ENCODE assay signal across 1 cellular context in genomic region chr15:80976851-80977250, GRCh38.
TF ChIP-seq lines count a peak whose summit lies in the region.

No MANE protein-coding gene starts in this region.

TF ChIP-seq in IMR-90, 13 proteins besides CTCF, POLR2A, EP300 and RAD21:
- TF ChIP-seq ELK1 (IDR thresholded peaks at IDR 0.05; ENCODE audit: borderline replicate concordance, low read depth, low read length), result no peak
- TF ChIP-seq MAFK (IDR thresholded peaks at IDR 0.05; ENCODE audit: low read depth, low read length), result no peak
- no peak for TF ChIP-seq CHD1 (IDR thresholded peaks at IDR 0.05; ENCODE audit: low read depth, low read length)
- TF ChIP-seq SMC3 (IDR thresholded peaks at IDR 0.05; ENCODE audit: low read depth, low read length), result no peak
- TF ChIP-seq RCOR1 (IDR thresholded peaks at IDR 0.05; ENCODE audit: insufficient replicate concordance, low read length), result no peak
- TF ChIP-seq CEBPB (IDR thresholded peaks at IDR 0.05; ENCODE audit: low read depth, low read length), result no peak
- TF ChIP-seq RFX5 (IDR thresholded peaks at IDR 0.05; ENCODE audit: low read depth, low read length), result no peak
- no peak for TF ChIP-seq FOS (IDR thresholded peaks at IDR 0.05; ENCODE audit: low read depth, low read length)
- no peak for TF ChIP-seq MXI1 (IDR thresholded peaks at IDR 0.05; ENCODE audit: borderline replicate concordance, low read depth, low read length)
- no peak for TF ChIP-seq NFE2L2 (IDR thresholded peaks at IDR 0.05; ENCODE audit: low read depth, low read length)
- no peak for TF ChIP-seq USF2 (IDR thresholded peaks at IDR 0.05; ENCODE audit: low read depth, low read length)
- no peak for TF ChIP-seq BHLHE40 (IDR thresholded peaks at IDR 0.05; ENCODE audit: low read depth, low read length)
- no peak for TF ChIP-seq MAZ (IDR thresholded peaks at IDR 0.05; ENCODE audit: borderline replicate concordance, low read depth, low read length)
